ENCODE assay signal across 8 cellular contexts in genomic region chr1:206700445-206701036, GRCh38. TPM values are rescaled to one million over a fixed set of nuclear protein-coding genes. Genes with fewer than 3 reads are reported as not detected.
DNase-seq lines count a peak whose midpoint lies in the region; ATAC-seq, FAIRE-seq and TF ChIP-seq lines count a peak whose summit lies in the region.

No MANE protein-coding gene starts in this region.

- peaks cover 65 to 96% (median 84%) of the 10 kb centered on the region in 4 donors for H3K4me1 Mint-ChIP-seq in CD4-positive, alpha-beta memory T cell
- peaks cover 65% of the 10 kb centered on the region for H3K4me1 Mint-ChIP-seq in memory B cell
- peaks cover 69% of the 10 kb centered on the region for H3K4me1 Mint-ChIP-seq in activated CD8-positive, alpha-beta memory T cell treated with anti-CD3 and anti-CD28 coated beads, Interleukin-2, amount 10 ng/mL, durations not matched to agents 7 days and 5 days

- FAIRE-seq in GM12878 (lab: Jason Lieb, UNC) (no peak), H54 (lab: Jason Lieb, UNC) (no peak), frontal cortex (lab: Jason Lieb, UNC) (no peak)

- H3K27me3 ChIP-seq in CD4-positive, alpha-beta memory T cell (ENCODE audit: insufficient read depth, low read length) = no peaks in the 10 kb centered on the region
- no peaks in the 10 kb centered on the region for H3K27me3 ChIP-seq in GM12878 (replicated peaks in 1 of 2; ENCODE audit: control insufficient read depth in 2 of 2, insufficient read depth in 2 of 2, low read length in 1 of 2)

- H4K20me1 ChIP-seq in GM12878 (ENCODE audit: control insufficient read depth, insufficient read depth) = peaks cover 25% of the 10 kb centered on the region

- no peak overlapping the region for H3K27ac ChIP-seq in CD4-positive, alpha-beta memory T cell (ENCODE audit: low read depth, low read length)
- no peak overlapping the region for H3K27ac ChIP-seq in GM12878 (ENCODE audit: control insufficient read depth, insufficient read depth)

- RAD21 ChIA-PET in GM12878 (lab: Charles Lee; ENCODE audit: unreplicated experiment) = interaction anchor here (0.7 to 2.2 kb wide), 9 partner anchors 9 to 212 kb away, joined by 3 to 9 read pairs (median 4); no protein-coding TSS in a partner anchor

- CTCF ChIA-PET in CD4-positive, alpha-beta memory T cell (lab: Charles Lee; ENCODE audit: partially characterized antibody) = interaction anchor here (0.9 to 1.6 kb wide), 4 partner anchors 8 to 26 kb away, joined by 3 to 6 read pairs (median 4); no protein-coding TSS in a partner anchor
- CTCF ChIA-PET in GM12878 (lab: Yijun Ruan, JAX) = interaction anchor here (0.7 to 2.1 kb wide), 14 partner anchors 9 to 44 kb away, joined by 3 to 10 read pairs (median 4); no protein-coding TSS in a partner anchor
- CTCF ChIA-PET in activated CD8-positive, alpha-beta memory T cell treated with anti-CD3 and anti-CD28 coated beads, Interleukin-2, amount 10 ng/mL, durations not matched to agents 7 days and 5 days (lab: Charles Lee) = interaction anchor here (1.2 to 2.4 kb wide), 3 partner anchors 9 to 225 kb away, joined by 3 to 7 read pairs (median 7); no protein-coding TSS in a partner anchor

- no peak overlapping the region for H3K4me3 ChIP-seq in CD4-positive, alpha-beta memory T cell (ENCODE audit: low read length in 2 of 2)
- H3K4me3 ChIP-seq in GM12878 = no peak overlapping the region

- POLR2A ChIA-PET in CD4-positive, alpha-beta memory T cell (lab: Charles Lee; ENCODE audit: partially characterized antibody) = no interaction called here
- POLR2A ChIA-PET in GM12878 (lab: Charles Lee) = interaction anchor here (0.6 to 21.4 kb wide), 7 partner anchors 8 to 18 kb away, joined by 3 to 334 read pairs (median 5); partner anchors contain the start of gene MAPKAPK2

- TF ChIP-seq RAD21 in GM12878 (IDR thresholded peaks at IDR 0.05; ENCODE audit: insufficient read depth, low read depth, low read length) = no peak

- H3K27ac Mint-ChIP-seq in CD4-positive, alpha-beta memory T cell = peak overlapping the region; percentile 32 to 93 (median 88)
- peak overlapping the region; percentile 72 for H3K27ac Mint-ChIP-seq in memory B cell
- H3K27ac Mint-ChIP-seq in activated CD8-positive, alpha-beta memory T cell treated with anti-CD3 and anti-CD28 coated beads, Interleukin-2, amount 10 ng/mL, durations not matched to agents 7 days and 5 days = no peak overlapping the region

- no peak for DNase-seq in CD4-positive, alpha-beta memory T cell
- DNase-seq in NCI-H1694 (lab: John Stamatoyannopoulos, UW) (peak; percentile 65), GM12878 (ENCODE audit: low read depth, low spot score) (no peak), memory B cell (ENCODE audit: low spot score in 2 of 2) (no peak), H54 (ENCODE audit: insufficient read length, low spot score) (no peak), T1000 (lab: John Stamatoyannopoulos, UW) (no peak), frontal cortex (ENCODE audit: low spot score in 2 of 2) (no peak)
- no peak for DNase-seq in activated CD8-positive, alpha-beta memory T cell treated with anti-CD3 and anti-CD28 coated beads, Interleukin-2, amount 10 ng/mL, durations not matched to agents 7 days and 5 days

- intact Hi-C loops in CD4-positive, alpha-beta memory T cell (cut with micrococcal nuclease) = no loop called here
- intact Hi-C loops in GM12878 (cut with micrococcal nuclease; ENCODE audit: unreplicated experiment) = no loop called here

- no peaks in the 10 kb centered on the region for H3K9me3 Mint-ChIP-seq in CD4-positive, alpha-beta memory T cell
- H3K9me3 Mint-ChIP-seq in memory B cell = no peaks in the 10 kb centered on the region
- H3K9me3 Mint-ChIP-seq in activated CD8-positive, alpha-beta memory T cell treated with anti-CD3 and anti-CD28 coated beads, Interleukin-2, amount 10 ng/mL, durations not matched to agents 7 days and 5 days (ENCODE audit: low read depth) = no peaks in the 10 kb centered on the region

- H2AFZ ChIP-seq in GM12878 (ENCODE audit: control insufficient read depth, low read depth, low read length) = no peak overlapping the region

- TF ChIP-seq EP300 in GM12878 (IDR thresholded peaks at IDR 0.05; ENCODE audit: borderline replicate concordance in 1 of 2, control insufficient read depth in 1 of 2, low read depth in 2 of 2, low read length in 2 of 2) = no peak

- TF ChIP-seq POLR2A in GM12878 (IDR thresholded peaks at IDR 0.05; ENCODE audit: low read depth, low read length) (no peak), H54 (IDR thresholded peaks at IDR 0.05; ENCODE audit: low read depth, low read length) (no peak)

- peaks cover 68% of the 10 kb centered on the region for H3K79me2 ChIP-seq in GM12878 (ENCODE audit: control insufficient read depth, insufficient read depth, low read length)

- no peak overlapping the region for H3K4me2 ChIP-seq in GM12878 (ENCODE audit: control insufficient read depth, insufficient read depth)

- WGBS in GM12878 (ENCODE audit: insufficient coverage, insufficient replicate concordance, low lambda C conversion rate, missing lambda C conversion rate) = 40% methylated on average over 2 of the region's 2 CpGs

- in situ Hi-C loops in GM12878 (cut with MboI) = no loop called here

- TSS peak; percentile 2 for BruUV-seq in GM12878 (replicated peaks; lab: Mats Ljungman, UMichigan)

- peaks cover 67% of the 10 kb centered on the region for H3K4me1 ChIP-seq in CD4-positive, alpha-beta memory T cell (ENCODE audit: insufficient read depth, low read length)
- H3K4me1 ChIP-seq in GM12878 (ENCODE audit: control insufficient read depth, insufficient read depth, low read length) = peaks cover 50% of the 10 kb centered on the region

- no peak for TF ChIP-seq CTCF in GM12878 (IDR thresholded peaks at IDR 0.05 in 2 of 3, conservative IDR thresholded peaks at IDR 0.05 in 1 of 3; ENCODE audit: control insufficient read depth in 2 of 3, extremely low read depth in 1 of 3, insufficient read depth in 1 of 3, low read depth in 3 of 3, low read length in 3 of 3)

- no peaks in the 10 kb centered on the region for H3K9me3 ChIP-seq in CD4-positive, alpha-beta memory T cell (ENCODE audit: control insufficient read depth in 1 of 2, low read length in 2 of 2)
- H3K9me3 ChIP-seq in GM12878 (replicated peaks; ENCODE audit: control insufficient read depth, insufficient read depth, low read length) = no peaks in the 10 kb centered on the region

- no peaks in the 10 kb centered on the region for H3K27me3 Mint-ChIP-seq in CD4-positive, alpha-beta memory T cell
- H3K27me3 Mint-ChIP-seq in memory B cell = no peaks in the 10 kb centered on the region
- H3K27me3 Mint-ChIP-seq in activated CD8-positive, alpha-beta memory T cell treated with anti-CD3 and anti-CD28 coated beads, Interleukin-2, amount 10 ng/mL, durations not matched to agents 7 days and 5 days = no peaks in the 10 kb centered on the region

- H3K4me3 Mint-ChIP-seq in CD4-positive, alpha-beta memory T cell = no peak overlapping the region
- H3K4me3 Mint-ChIP-seq in memory B cell = no peak overlapping the region
- no peak overlapping the region for H3K4me3 Mint-ChIP-seq in activated CD8-positive, alpha-beta memory T cell treated with anti-CD3 and anti-CD28 coated beads, Interleukin-2, amount 10 ng/mL, durations not matched to agents 7 days and 5 days

- peaks cover 13 to 34% of the 10 kb centered on the region in 2 donors for H3K36me3 Mint-ChIP-seq in CD4-positive, alpha-beta memory T cell
- peaks cover 17% of the 10 kb centered on the region for H3K36me3 Mint-ChIP-seq in memory B cell
- H3K36me3 Mint-ChIP-seq in activated CD8-positive, alpha-beta memory T cell treated with anti-CD3 and anti-CD28 coated beads, Interleukin-2, amount 10 ng/mL, durations not matched to agents 7 days and 5 days = peaks cover 9% of the 10 kb centered on the region

- H3K36me3 ChIP-seq in CD4-positive, alpha-beta memory T cell (ENCODE audit: insufficient read depth, low read length) = peaks cover 21% of the 10 kb centered on the region
- peaks cover 12 to 14% of the 10 kb centered on the region in 2 experiments for H3K36me3 ChIP-seq in GM12878 (ENCODE audit: control insufficient read depth in 2 of 2, insufficient read depth in 2 of 2, low read length in 1 of 2)

- SMC1A ChIA-PET in GM12878 (lab: Charles Lee; ENCODE audit: uncharacterized antibody, unreplicated experiment) = interaction anchor here (0.9 to 17.9 kb wide), 13 partner anchors 9 to 39 kb away, joined by 3 to 222 read pairs (median 5); no protein-coding TSS in a partner anchor

- H3K9ac ChIP-seq in GM12878 (ENCODE audit: control insufficient read depth, insufficient read depth, low read length) = no peak overlapping the region

- ATAC-seq in GM12878 = peak; percentile 7; the same call in 1 of the 3 replicates
- no peak for ATAC-seq in memory B cell (ENCODE audit: low read depth)
- no peak for ATAC-seq in activated CD8-positive, alpha-beta memory T cell treated with anti-CD3 and anti-CD28 coated beads, Interleukin-2, amount 10 ng/mL, durations not matched to agents 7 days and 5 days

TF ChIP-seq in GM12878, 131 proteins besides CTCF, POLR2A, EP300 and RAD21:
- no peak for TF ChIP-seq CBX3 (IDR thresholded peaks at IDR 0.05; ENCODE audit: borderline replicate concordance, low read depth)

RNA-seq across cellular contexts. Expression of gene MAPKAPK2, which starts 15.8 kb away (rescaled TPM):
- 10 to 100 TPM; 71.7 to 72.8 TPM for total RNA-seq in CD4-positive, alpha-beta memory T cell
- 1 to 10 TPM; 1.3 to 3.9 TPM for polyA plus RNA-seq in CD4-positive, alpha-beta memory T cell
- total RNA-seq in GM12878 (2013; cell fraction: nucleolus; rRNA removed) = 38.9 and 42.0 TPM in 2 replicates
- total RNA-seq in GM12878 (2014; rRNA removed) = 59.9 and 62.6 TPM in 2 replicates
- 36.1 and 38.8 TPM in 2 replicates for total RNA-seq in GM12878 (2014; rRNA removed; fragmentation: Illumina TruSeq; extraction: Trizol)
- total RNA-seq in GM12878 (2021) = 92.2 and 93.0 TPM in 2 replicates
- 44.2 TPM for polyA plus RNA-seq in GM12878 (2011; ENCODE audit: low read depth)
- polyA plus RNA-seq in GM12878 (2011; rRNA removed) = 51.0 and 71.7 TPM in 2 replicates
- 83.8 and 84.4 TPM in 2 replicates for polyA plus RNA-seq in GM12878 (2011; cell fraction: cytosol; rRNA removed)
- 110 and 118 TPM in 2 replicates for polyA plus RNA-seq in GM12878 (2011; cell fraction: nucleus; rRNA removed)
- polyA plus RNA-seq in GM12878 (2012) = 44.4 and 63.5 TPM in 2 replicates
- polyA plus RNA-seq in GM12878 (2014; fragmentation: Illumina TruSeq; extraction: Trizol) = 66.8 and 70.6 TPM in 2 replicates
- 1 to 10 TPM in 1 of 2 experiments, under 1 TPM in 1; 0.72 to 4.9 TPM for polyA plus RNA-seq in GM12878 (2014; fragmentation: Nextera tagmentation; extraction: Ambion mirVana)
- polyA plus RNA-seq in GM12878 (2014; rRNA removed) = 65.5 and 65.7 TPM in 2 replicates
- 1 to 10 TPM; 4.2 to 6.2 TPM for polyA plus RNA-seq in GM12878 (2016; fragmentation: Nextera tagmentation; extraction: Ambion mirVana)
- polyA minus RNA-seq in GM12878 (2011; rRNA and poly(A)+ RNA removed) = 67.7 and 81.3 TPM in 2 replicates
- polyA minus RNA-seq in GM12878 (2011; cell fraction: cytosol; rRNA and poly(A)+ RNA removed) = 25.1 and 29.4 TPM in 2 replicates
- polyA minus RNA-seq in GM12878 (2011; cell fraction: nucleus; rRNA and poly(A)+ RNA removed) = 23.2 and 39.0 TPM in 2 replicates
- total RNA-seq in frontal cortex = 7.3 TPM
- total RNA-seq in activated CD8-positive, alpha-beta memory T cell treated with anti-CD3 and anti-CD28 coated beads, Interleukin-2, amount 10 ng/mL, durations not matched to agents 7 days and 5 days = 10 to 100 TPM; 85.7 to 93.8 TPM
